ENCODE assay signal across 23 cellular contexts in genomic region chr9:6870650-6871477, GRCh38.
DNase-seq lines count a peak whose midpoint lies in the region; ATAC-seq and TF ChIP-seq lines count a peak whose summit lies in the region.
"Had no signal": no experiment of that assay in that cellular context is flagged by ENCODE, and none has a peak within 500 bp of the region (broad histone marks: within the 10 kb centered on the region; RNA-seq: fewer than 3 reads in every experiment).

No MANE protein-coding gene starts in this region.

- peaks cover 3% of the 10 kb centered on the region for H4K20me1 ChIP-seq in osteoblast (ENCODE audit: insufficient read depth, low read length)

- peak; percentile 45; the same call in 1 of the 3 replicates for ATAC-seq in RWPE2 (ENCODE audit: low read depth)
- no peak for ATAC-seq in Right ventricle myocardium superior (ENCODE audit: poor library complexity)
- no peak for ATAC-seq in HG02852 (IDR thresholded peaks at IDR 0.05; ENCODE audit: unreplicated experiment)
- ATAC-seq: activated T-cell treated with anti-CD3 and anti-CD28 coated beads, Interleukin-2, amount 50 U/mL, for 4 hours had no signal

- no peak overlapping the region for H3K4me2 ChIP-seq in osteoblast (ENCODE audit: insufficient read depth, low read length)
- H3K4me2 ChIP-seq: PC-9 had no signal

- H3K27me3 Mint-ChIP-seq in glutamatergic neuron (ENCODE audit: unreplicated experiment) = peaks cover 5% of the 10 kb centered on the region
- no peaks in the 10 kb centered on the region for H3K27me3 Mint-ChIP-seq in progenitor cell of endocrine pancreas
- H3K27me3 Mint-ChIP-seq: type B pancreatic cell had no signal

- H3K4me1 Mint-ChIP-seq in glutamatergic neuron (ENCODE audit: low read depth, unreplicated experiment) (peaks cover 31% of the 10 kb centered on the region), progenitor cell of endocrine pancreas (ENCODE audit: low read depth) (peaks cover 6% of the 10 kb centered on the region)

- DNase-seq in RWPE2 (ENCODE audit: low spot score) (no peak), cerebellar cortex (ENCODE audit: low spot score) (peak; percentile 57), glutamatergic neuron (no peak), progenitor cell of endocrine pancreas (ENCODE audit: low spot score, unreplicated experiment) (no peak), Right ventricle myocardium superior (no peak), osteoblast (ENCODE audit: insufficient read length, low spot score, missing footprints) (no peak)
- DNase-seq: activated CD4-positive, alpha-beta T cell treated with anti-CD3 and anti-CD28 coated beads for 1 hour; activated naive CD4-positive, alpha-beta T cell; activated T-cell treated with anti-CD3 and anti-CD28 coated beads, Interleukin-2, amount 50 U/mL, for 4 hours; dermis blood vessel endothelial cell; KBM-7; NCI-H1694; NCI-H2171; NCI-H524; nephron progenitor cell; NK-92 treated with Interleukin-12 subunit alpha and Interleukin-12 subunit beta, amount 100 ng/mL, for 24 hours; PC-9; posterior cingulate gyrus; SJCRH30; T-helper 1 cell had no signal

- H3K27me3 ChIP-seq in RWPE2 (ENCODE audit: insufficient read depth, poor library complexity, severe bottlenecking) (no peaks in the 10 kb centered on the region), osteoblast (ENCODE audit: insufficient read depth, low read length) (no peaks in the 10 kb centered on the region)
- H3K27me3 ChIP-seq: cardiac muscle cell, SJCRH30 had no signal

- peaks cover 10% of the 10 kb centered on the region for H3K79me2 ChIP-seq in osteoblast (ENCODE audit: insufficient read depth, low read length)

- no peaks in the 10 kb centered on the region for H3K36me3 ChIP-seq in RWPE2 (ENCODE audit: low read depth)
- no peaks in the 10 kb centered on the region for H3K36me3 ChIP-seq in osteoblast (ENCODE audit: insufficient read depth, low read length)
- H3K36me3 ChIP-seq: cardiac muscle cell, SJCRH30 had no signal

- intact Hi-C loops in Right ventricle myocardium superior (cut with DNase I) = no loop called here

- H3K27ac ChIP-seq in RWPE2 (ENCODE audit: poor library complexity, severe bottlenecking) (no peak overlapping the region), osteoblast (ENCODE audit: low read depth, low read length) (no peak overlapping the region)
- H3K27ac ChIP-seq: cardiac muscle cell, PC-9, SJCRH30 had no signal

- H3K9me3 ChIP-seq in RWPE2 (ENCODE audit: severe bottlenecking) = no peaks in the 10 kb centered on the region
- no peaks in the 10 kb centered on the region for H3K9me3 ChIP-seq in osteoblast (ENCODE audit: low read depth, low read length)
- H3K9me3 ChIP-seq: SJCRH30 had no signal

- H3K4me1 ChIP-seq in RWPE2 (ENCODE audit: insufficient read depth, poor library complexity, severe bottlenecking) = peaks cover 3% of the 10 kb centered on the region
- H3K4me1 ChIP-seq in osteoblast (ENCODE audit: insufficient read depth, low read length) = peaks cover 7% of the 10 kb centered on the region
- H3K4me1 ChIP-seq: SJCRH30 had no signal

- H3K27ac Mint-ChIP-seq in glutamatergic neuron (ENCODE audit: unreplicated experiment) (peak overlapping the region; percentile 82), progenitor cell of endocrine pancreas (peak overlapping the region; percentile 30)
- H3K27ac Mint-ChIP-seq: nephron progenitor cell, type B pancreatic cell had no signal

- H3K36me3 Mint-ChIP-seq in glutamatergic neuron (ENCODE audit: unreplicated experiment) (peaks cover 9% of the 10 kb centered on the region), progenitor cell of endocrine pancreas (ENCODE audit: insufficient read depth) (peaks cover 2% of the 10 kb centered on the region)

- H3K4me3 ChIP-seq in RWPE2 (ENCODE audit: severe bottlenecking) = no peak overlapping the region
- no peak overlapping the region for H3K4me3 ChIP-seq in osteoblast (ENCODE audit: insufficient read depth, low read length)
- H3K4me3 ChIP-seq: cardiac muscle cell, PC-9, SJCRH30 had no signal

- H3K9me3 Mint-ChIP-seq in glutamatergic neuron (ENCODE audit: unreplicated experiment) (peaks cover 9% of the 10 kb centered on the region), progenitor cell of endocrine pancreas (ENCODE audit: low read depth) (no peaks in the 10 kb centered on the region)
- H3K9me3 Mint-ChIP-seq: activated T-cell treated with anti-CD3 and anti-CD28 coated beads, Interleukin-2, amount 50 U/mL, for 4 hours had no signal

- H3K4me3 Mint-ChIP-seq in glutamatergic neuron (ENCODE audit: unreplicated experiment) (no peak overlapping the region), progenitor cell of endocrine pancreas (ENCODE audit: low read depth) (no peak overlapping the region)
- H3K4me3 Mint-ChIP-seq: activated T-cell treated with anti-CD3 and anti-CD28 coated beads, Interleukin-2, amount 50 U/mL, for 4 hours; nephron progenitor cell; type B pancreatic cell had no signal

- no peak for TF ChIP-seq CTCF in RWPE2 (IDR thresholded peaks at IDR 0.05; ENCODE audit: poor library complexity, severe bottlenecking)
- TF ChIP-seq CTCF in glutamatergic neuron (IDR thresholded peaks at IDR 0.05; ENCODE audit: partially characterized antibody, unreplicated experiment) = no peak
- TF ChIP-seq CTCF in progenitor cell of endocrine pancreas (IDR thresholded peaks at IDR 0.05; ENCODE audit: unreplicated experiment) = no peak
- TF ChIP-seq CTCF in osteoblast (IDR thresholded peaks at IDR 0.05; ENCODE audit: extremely low read depth, low read depth, low read length) = no peak

- H2AFZ ChIP-seq in osteoblast (ENCODE audit: low read length) = no peak overlapping the region
- H2AFZ ChIP-seq: PC-9 had no signal
